1 cellular context compared by ENCODE assay signal in the genomic region with DNA sequence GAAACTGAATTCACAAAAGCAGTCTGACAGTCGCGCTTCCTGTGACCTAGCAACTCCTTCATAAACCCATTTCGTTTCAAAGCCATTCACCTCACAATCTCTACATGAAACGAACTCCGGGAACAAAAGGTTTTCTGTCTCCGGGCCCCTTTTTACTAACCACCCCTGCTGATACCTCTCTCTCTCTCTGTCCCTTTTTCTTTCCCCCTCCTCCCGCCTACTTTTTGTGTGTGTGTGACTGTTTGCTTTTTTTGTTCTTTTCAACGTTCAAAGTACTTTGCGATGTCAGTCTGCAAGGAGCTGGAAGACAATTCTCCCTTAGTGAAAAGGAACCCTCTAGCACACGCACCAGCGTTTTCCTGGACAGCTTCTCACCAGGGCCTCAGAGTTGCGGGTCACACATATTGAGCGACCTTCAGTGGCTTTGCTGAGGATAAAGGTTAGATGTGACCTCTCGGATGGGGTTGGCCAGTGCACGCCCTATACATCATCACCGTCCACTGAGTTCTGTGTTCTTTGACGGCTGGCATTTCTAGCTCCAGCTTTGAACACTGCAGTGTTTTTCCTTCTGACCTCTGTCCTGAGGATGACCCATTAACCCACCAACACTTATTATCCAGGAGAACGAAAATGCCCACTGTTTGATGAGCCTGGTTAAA.
A peak's percentile ranks its signal among the peaks of the same experiment; 100 is the strongest.
TF ChIP-seq lines count a peak whose summit lies in the region.

No MANE protein-coding gene starts in this region.

TF ChIP-seq in HepG2, 621 proteins besides CTCF, POLR2A, EP300 and RAD21 (continued from another document and continues in another):
- TF ChIP-seq, protein P1, sequence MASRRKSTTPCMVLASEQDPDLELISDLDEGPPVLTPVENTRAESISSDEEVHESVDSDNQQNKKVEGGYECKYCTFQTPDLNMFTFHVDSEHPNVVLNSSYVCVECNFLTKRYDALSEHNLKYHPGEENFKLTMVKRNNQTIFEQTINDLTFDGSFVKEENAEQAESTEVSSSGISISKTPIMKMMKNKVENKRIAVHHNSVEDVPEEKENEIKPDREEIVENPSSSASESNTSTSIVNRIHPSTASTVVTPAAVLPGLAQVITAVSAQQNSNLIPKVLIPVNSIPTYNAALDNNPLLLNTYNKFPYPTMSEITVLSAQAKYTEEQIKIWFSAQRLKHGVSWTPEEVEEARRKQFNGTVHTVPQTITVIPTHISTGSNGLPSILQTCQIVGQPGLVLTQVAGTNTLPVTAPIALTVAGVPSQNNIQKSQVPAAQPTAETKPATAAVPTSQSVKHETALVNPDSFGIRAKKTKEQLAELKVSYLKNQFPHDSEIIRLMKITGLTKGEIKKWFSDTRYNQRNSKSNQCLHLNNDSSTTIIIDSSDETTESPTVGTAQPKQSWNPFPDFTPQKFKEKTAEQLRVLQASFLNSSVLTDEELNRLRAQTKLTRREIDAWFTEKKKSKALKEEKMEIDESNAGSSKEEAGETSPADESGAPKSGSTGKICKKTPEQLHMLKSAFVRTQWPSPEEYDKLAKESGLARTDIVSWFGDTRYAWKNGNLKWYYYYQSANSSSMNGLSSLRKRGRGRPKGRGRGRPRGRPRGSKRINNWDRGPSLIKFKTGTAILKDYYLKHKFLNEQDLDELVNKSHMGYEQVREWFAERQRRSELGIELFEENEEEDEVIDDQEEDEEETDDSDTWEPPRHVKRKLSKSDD (CRISPR knock-in tag; IDR thresholded peaks at IDR 0.05; ENCODE audit: low read depth), result no peak
- TF ChIP-seq ZNF430 (CRISPR knock-in tag; IDR thresholded peaks at IDR 0.05), result peak; percentile 83
- no peak for TF ChIP-seq AKNA (CRISPR knock-in tag; IDR thresholded peaks at IDR 0.05; ENCODE audit: borderline replicate concordance)
- no peak for TF ChIP-seq ZNF251 (CRISPR knock-in tag; IDR thresholded peaks at IDR 0.05)
- 0 out of 2 replicates have a peak, but pooled peaks have one; percentile 23 for TF ChIP-seq ZKSCAN8 (CRISPR knock-in tag; IDR thresholded peaks at IDR 0.05; ENCODE audit: borderline replicate concordance)
- TF ChIP-seq HMGA1 (CRISPR knock-in tag; conservative IDR thresholded peaks at IDR 0.05), result no peak
- TF ChIP-seq AFF4 (CRISPR knock-in tag; IDR thresholded peaks at IDR 0.05), result peak; percentile 86; the same call in 1 of the 2 replicates
- peak; percentile 59 for TF ChIP-seq HNF4G (IDR thresholded peaks at IDR 0.05; ENCODE audit: borderline replicate concordance, low read depth, low read length)
- no peak; the same call in 1 of the 2 replicates for TF ChIP-seq HNF4G (CRISPR knock-in tag; IDR thresholded peaks at IDR 0.05; ENCODE audit: borderline replicate concordance, low read depth)
- TF ChIP-seq GZF1 (CRISPR knock-in tag; IDR thresholded peaks at IDR 0.05), result peak; percentile 73; the same call in 1 of the 2 replicates
- peak; percentile 61; the same call in 1 of the 2 replicates for TF ChIP-seq TSC22D2 (CRISPR knock-in tag; IDR thresholded peaks at IDR 0.05; ENCODE audit: borderline replicate concordance)
- TF ChIP-seq, protein P2, sequence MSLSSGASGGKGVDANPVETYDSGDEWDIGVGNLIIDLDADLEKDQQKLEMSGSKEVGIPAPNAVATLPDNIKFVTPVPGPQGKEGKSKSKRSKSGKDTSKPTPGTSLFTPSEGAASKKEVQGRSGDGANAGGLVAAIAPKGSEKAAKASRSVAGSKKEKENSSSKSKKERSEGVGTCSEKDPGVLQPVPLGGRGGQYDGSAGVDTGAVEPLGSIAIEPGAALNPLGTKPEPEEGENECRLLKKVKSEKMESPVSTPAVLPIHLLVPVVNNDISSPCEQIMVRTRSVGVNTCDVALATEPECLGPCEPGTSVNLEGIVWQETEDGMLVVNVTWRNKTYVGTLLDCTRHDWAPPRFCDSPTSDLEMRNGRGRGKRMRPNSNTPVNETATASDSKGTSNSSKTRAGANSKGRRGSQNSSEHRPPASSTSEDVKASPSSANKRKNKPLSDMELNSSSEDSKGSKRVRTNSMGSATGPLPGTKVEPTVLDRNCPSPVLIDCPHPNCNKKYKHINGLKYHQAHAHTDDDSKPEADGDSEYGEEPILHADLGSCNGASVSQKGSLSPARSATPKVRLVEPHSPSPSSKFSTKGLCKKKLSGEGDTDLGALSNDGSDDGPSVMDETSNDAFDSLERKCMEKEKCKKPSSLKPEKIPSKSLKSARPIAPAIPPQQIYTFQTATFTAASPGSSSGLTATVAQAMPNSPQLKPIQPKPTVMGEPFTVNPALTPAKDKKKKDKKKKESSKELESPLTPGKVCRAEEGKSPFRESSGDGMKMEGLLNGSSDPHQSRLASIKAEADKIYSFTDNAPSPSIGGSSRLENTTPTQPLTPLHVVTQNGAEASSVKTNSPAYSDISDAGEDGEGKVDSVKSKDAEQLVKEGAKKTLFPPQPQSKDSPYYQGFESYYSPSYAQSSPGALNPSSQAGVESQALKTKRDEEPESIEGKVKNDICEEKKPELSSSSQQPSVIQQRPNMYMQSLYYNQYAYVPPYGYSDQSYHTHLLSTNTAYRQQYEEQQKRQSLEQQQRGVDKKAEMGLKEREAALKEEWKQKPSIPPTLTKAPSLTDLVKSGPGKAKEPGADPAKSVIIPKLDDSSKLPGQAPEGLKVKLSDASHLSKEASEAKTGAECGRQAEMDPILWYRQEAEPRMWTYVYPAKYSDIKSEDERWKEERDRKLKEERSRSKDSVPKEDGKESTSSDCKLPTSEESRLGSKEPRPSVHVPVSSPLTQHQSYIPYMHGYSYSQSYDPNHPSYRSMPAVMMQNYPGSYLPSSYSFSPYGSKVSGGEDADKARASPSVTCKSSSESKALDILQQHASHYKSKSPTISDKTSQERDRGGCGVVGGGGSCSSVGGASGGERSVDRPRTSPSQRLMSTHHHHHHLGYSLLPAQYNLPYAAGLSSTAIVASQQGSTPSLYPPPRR (CRISPR knock-in tag; IDR thresholded peaks at IDR 0.05; ENCODE audit: borderline replicate concordance), result peak; percentile 85; the same call in 1 of the 2 replicates
- TF ChIP-seq, protein P3, sequence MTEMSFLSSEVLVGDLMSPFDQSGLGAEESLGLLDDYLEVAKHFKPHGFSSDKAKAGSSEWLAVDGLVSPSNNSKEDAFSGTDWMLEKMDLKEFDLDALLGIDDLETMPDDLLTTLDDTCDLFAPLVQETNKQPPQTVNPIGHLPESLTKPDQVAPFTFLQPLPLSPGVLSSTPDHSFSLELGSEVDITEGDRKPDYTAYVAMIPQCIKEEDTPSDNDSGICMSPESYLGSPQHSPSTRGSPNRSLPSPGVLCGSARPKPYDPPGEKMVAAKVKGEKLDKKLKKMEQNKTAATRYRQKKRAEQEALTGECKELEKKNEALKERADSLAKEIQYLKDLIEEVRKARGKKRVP (CRISPR knock-in tag; IDR thresholded peaks at IDR 0.05), result no peak; a peak in 1 of 4 replicates
- TF ChIP-seq, protein P4, sequence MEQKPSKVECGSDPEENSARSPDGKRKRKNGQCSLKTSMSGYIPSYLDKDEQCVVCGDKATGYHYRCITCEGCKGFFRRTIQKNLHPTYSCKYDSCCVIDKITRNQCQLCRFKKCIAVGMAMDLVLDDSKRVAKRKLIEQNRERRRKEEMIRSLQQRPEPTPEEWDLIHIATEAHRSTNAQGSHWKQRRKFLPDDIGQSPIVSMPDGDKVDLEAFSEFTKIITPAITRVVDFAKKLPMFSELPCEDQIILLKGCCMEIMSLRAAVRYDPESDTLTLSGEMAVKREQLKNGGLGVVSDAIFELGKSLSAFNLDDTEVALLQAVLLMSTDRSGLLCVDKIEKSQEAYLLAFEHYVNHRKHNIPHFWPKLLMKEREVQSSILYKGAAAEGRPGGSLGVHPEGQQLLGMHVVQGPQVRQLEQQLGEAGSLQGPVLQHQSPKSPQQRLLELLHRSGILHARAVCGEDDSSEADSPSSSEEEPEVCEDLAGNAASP (CRISPR knock-in tag; IDR thresholded peaks at IDR 0.05; ENCODE audit: borderline replicate concordance), result peak; percentile 97
- no peak for TF ChIP-seq NFE2 (CRISPR knock-in tag; IDR thresholded peaks at IDR 0.05)
- no peak for TF ChIP-seq ZNF75D (CRISPR knock-in tag; IDR thresholded peaks at IDR 0.05; ENCODE audit: borderline replicate concordance)
- no peak for TF ChIP-seq AGO1 (IDR thresholded peaks at IDR 0.05; ENCODE audit: low read depth, low read length, poor library complexity, severe bottlenecking)
- no peak for TF ChIP-seq TEAD2 (CRISPR knock-in tag; IDR thresholded peaks at IDR 0.05)
- 0 out of 2 replicates have a peak, but pooled peaks have one; percentile 78 for TF ChIP-seq ZNF543 (CRISPR knock-in tag; IDR thresholded peaks at IDR 0.05)
- TF ChIP-seq, protein P5, sequence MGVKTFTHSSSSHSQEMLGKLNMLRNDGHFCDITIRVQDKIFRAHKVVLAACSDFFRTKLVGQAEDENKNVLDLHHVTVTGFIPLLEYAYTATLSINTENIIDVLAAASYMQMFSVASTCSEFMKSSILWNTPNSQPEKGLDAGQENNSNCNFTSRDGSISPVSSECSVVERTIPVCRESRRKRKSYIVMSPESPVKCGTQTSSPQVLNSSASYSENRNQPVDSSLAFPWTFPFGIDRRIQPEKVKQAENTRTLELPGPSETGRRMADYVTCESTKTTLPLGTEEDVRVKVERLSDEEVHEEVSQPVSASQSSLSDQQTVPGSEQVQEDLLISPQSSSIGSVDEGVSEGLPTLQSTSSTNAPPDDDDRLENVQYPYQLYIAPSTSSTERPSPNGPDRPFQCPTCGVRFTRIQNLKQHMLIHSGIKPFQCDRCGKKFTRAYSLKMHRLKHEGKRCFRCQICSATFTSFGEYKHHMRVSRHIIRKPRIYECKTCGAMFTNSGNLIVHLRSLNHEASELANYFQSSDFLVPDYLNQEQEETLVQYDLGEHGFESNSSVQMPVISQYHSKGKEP (CRISPR knock-in tag; IDR thresholded peaks at IDR 0.05), result no peak
- peak; percentile 42; the same call in 1 of the 2 replicates for TF ChIP-seq ELF1 (CRISPR knock-in tag; IDR thresholded peaks at IDR 0.05)
- peak; percentile 62; the same call in 1 of the 2 replicates for TF ChIP-seq NFKBIZ (CRISPR knock-in tag; IDR thresholded peaks at IDR 0.05)
- peak; percentile 22; the same call in 1 of the 2 replicates for TF ChIP-seq ZNF546 (CRISPR knock-in tag; conservative IDR thresholded peaks at IDR 0.05)
- no peak for TF ChIP-seq TRAFD1 (CRISPR knock-in tag; IDR thresholded peaks at IDR 0.05; ENCODE audit: borderline replicate concordance)
- no peak for TF ChIP-seq GTF3A (CRISPR knock-in tag; conservative IDR thresholded peaks at IDR 0.05)
- no peak for TF ChIP-seq CAMTA2 (CRISPR knock-in tag; IDR thresholded peaks at IDR 0.05; ENCODE audit: borderline replicate concordance)
- TF ChIP-seq KDM1A (CRISPR knock-in tag; IDR thresholded peaks at IDR 0.05), result 0 out of 2 replicates have a peak, but pooled peaks have one; percentile 78
- TF ChIP-seq NR1H2 (CRISPR knock-in tag; IDR thresholded peaks at IDR 0.05; ENCODE audit: borderline replicate concordance, low read depth), result no peak
